Comparison of ENCODE assay signal across 13 cellular contexts in the genomic region with DNA sequence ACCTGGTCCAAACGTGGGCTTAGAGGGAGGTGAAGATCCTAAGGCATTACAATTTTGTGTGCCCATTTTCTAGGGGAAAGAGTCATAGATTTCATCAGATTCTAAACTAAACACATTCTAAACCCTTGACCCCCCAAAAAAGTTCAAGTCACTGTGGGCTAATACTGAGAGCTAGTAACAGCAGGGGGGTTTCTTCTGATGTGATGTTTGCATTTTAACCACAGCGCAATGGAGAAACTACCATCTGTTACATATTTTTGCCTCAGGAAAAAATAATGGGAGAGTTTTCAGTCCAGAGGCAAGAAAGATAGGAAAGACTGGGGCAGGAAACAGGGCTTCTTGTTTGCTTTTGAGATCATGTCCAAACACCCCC.
"Had no signal": no experiment of that assay in that cellular context is flagged by ENCODE, and none has a peak within 500 bp of the region (broad histone marks: within the 10 kb centered on the region; RNA-seq: fewer than 3 reads in every experiment).

No MANE protein-coding gene starts in this region.

- H3K4me1 Mint-ChIP-seq: central memory CD8-positive, alpha-beta T cell had no signal

- H3K4me3 Mint-ChIP-seq: activated naive CD8-positive, alpha-beta T cell; activated T-cell treated with anti-CD3 and anti-CD28 coated beads, Interleukin-2, amount 50 U/mL, for 24 hours; central memory CD8-positive, alpha-beta T cell; effector memory CD8-positive, alpha-beta T cell; natural killer cell treated with Interleukin-12 subunit alpha and Interleukin-12 subunit beta and Interleukin-15 and Interleukin-18, amount 100 ng/mL, for 72 hours had no signal

- H3K27ac ChIP-seq: lower lobe of right lung, psoas muscle, upper lobe of right lung had no signal

- H3K27me3 ChIP-seq: upper lobe of right lung had no signal

- ATAC-seq: activated CD4-positive, CD25-positive, alpha-beta regulatory T cell treated with anti-CD3 and anti-CD28 coated beads, Interleukin-2, amount 50 U/mL, for 24 hours; effector memory CD8-positive, alpha-beta T cell; lower lobe of right lung; natural killer cell treated with Interleukin-12 subunit alpha and Interleukin-12 subunit beta and Interleukin-15 and Interleukin-18, amount 100 ng/mL, for 72 hours; psoas muscle; stimulated activated naive CD8-positive, alpha-beta T cell treated with anti-CD3 and anti-CD28 coated beads, Interleukin-15, Interleukin-2, amounts not matched to agents 100 U/mL and 50 U/mL, for 24 hours; upper lobe of right lung had no signal

- DNase-seq: activated CD4-positive, alpha-beta T cell treated with anti-CD3 and anti-CD28 coated beads, Interleukin-2, amount 50 U/mL, for 4 hours; activated effector memory CD4-positive, alpha-beta T cell treated with anti-CD3 and anti-CD28 coated beads, Interleukin-2, amount 50 U/mL, for 16 hours; activated T-cell treated with anti-CD3 and anti-CD28 coated beads, Interleukin-2, amount 50 U/mL, for 24 hours; effector memory CD8-positive, alpha-beta T cell; lower lobe of right lung; psoas muscle; stimulated activated CD4-positive, alpha-beta T cell treated with anti-CD3 and anti-CD28 coated beads, Interleukin-2, amount 100 ng/mL, for 48 hours; stimulated activated naive CD8-positive, alpha-beta T cell treated with anti-CD3 and anti-CD28 coated beads, Interleukin-15, Interleukin-2, amounts not matched to agents 100 U/mL and 50 U/mL, for 24 hours; upper lobe of right lung had no signal

- H3K36me3 Mint-ChIP-seq: activated naive CD8-positive, alpha-beta T cell; natural killer cell treated with Interleukin-12 subunit alpha and Interleukin-12 subunit beta and Interleukin-15 and Interleukin-18, amount 100 ng/mL, for 72 hours had no signal

- H3K4me3 ChIP-seq: lower lobe of right lung, psoas muscle, upper lobe of right lung had no signal

- H3K9me3 ChIP-seq: lower lobe of right lung, psoas muscle, upper lobe of right lung had no signal

- H3K9me3 Mint-ChIP-seq: activated T-cell treated with anti-CD3 and anti-CD28 coated beads, Interleukin-2, amount 50 U/mL, for 24 hours; central memory CD8-positive, alpha-beta T cell; effector memory CD8-positive, alpha-beta T cell; natural killer cell treated with Interleukin-12 subunit alpha and Interleukin-12 subunit beta and Interleukin-15 and Interleukin-18, amount 100 ng/mL, for 72 hours had no signal

- H3K4me1 ChIP-seq: lower lobe of right lung, psoas muscle, upper lobe of right lung had no signal

- H3K36me3 ChIP-seq: lower lobe of right lung, upper lobe of right lung had no signal

- H3K27ac Mint-ChIP-seq: activated naive CD8-positive, alpha-beta T cell; activated T-cell treated with anti-CD3 and anti-CD28 coated beads, Interleukin-2, amount 50 U/mL, for 24 hours; effector memory CD8-positive, alpha-beta T cell; natural killer cell treated with Interleukin-12 subunit alpha and Interleukin-12 subunit beta and Interleukin-15 and Interleukin-18, amount 100 ng/mL, for 72 hours had no signal
